Comparison of ENCODE assay signal across 1 cellular context in genomic region chr12:117052386-117053049, GRCh38.
TF ChIP-seq lines count a peak whose summit lies in the region.

No MANE protein-coding gene starts in this region.

TF ChIP-seq in WTC11, 78 proteins besides CTCF, POLR2A, EP300 and RAD21 (continued from another document):
- TF ChIP-seq AR (CRISPR knock-in tag; IDR thresholded peaks at IDR 0.05), result no peak
- no peak for TF ChIP-seq RORB (CRISPR knock-in tag; IDR thresholded peaks at IDR 0.05)
- no peak for TF ChIP-seq HMGA2 (CRISPR knock-in tag; IDR thresholded peaks at IDR 0.05)
- no peak for TF ChIP-seq NFYB (CRISPR knock-in tag; conservative IDR thresholded peaks at IDR 0.05; ENCODE audit: low read depth)
- no peak for TF ChIP-seq SMAD4 (CRISPR knock-in tag; IDR thresholded peaks at IDR 0.05)
- TF ChIP-seq ZNF396 (CRISPR knock-in tag; IDR thresholded peaks at IDR 0.05; ENCODE audit: borderline replicate concordance), result no peak
- no peak for TF ChIP-seq ZNF671 (CRISPR knock-in tag; IDR thresholded peaks at IDR 0.05)
- TF ChIP-seq FOXP1 (CRISPR knock-in tag; IDR thresholded peaks at IDR 0.05; ENCODE audit: borderline replicate concordance), result no peak
- no peak for TF ChIP-seq PREB (CRISPR knock-in tag; IDR thresholded peaks at IDR 0.05; ENCODE audit: borderline replicate concordance)
- TF ChIP-seq NFE2L1 (CRISPR knock-in tag; IDR thresholded peaks at IDR 0.05), result 0 out of 2 replicates have a peak, but pooled peaks have one; percentile 35
- TF ChIP-seq TEAD4 (CRISPR knock-in tag; IDR thresholded peaks at IDR 0.05), result no peak
- no peak for TF ChIP-seq ESRRA (CRISPR knock-in tag; IDR thresholded peaks at IDR 0.05; ENCODE audit: borderline replicate concordance)
- no peak for TF ChIP-seq ZNF263 (CRISPR knock-in tag; IDR thresholded peaks at IDR 0.05; ENCODE audit: low read depth)
- TF ChIP-seq IRF2 (CRISPR knock-in tag; IDR thresholded peaks at IDR 0.05; ENCODE audit: borderline replicate concordance, low read depth), result no peak
- TF ChIP-seq IRF1 (CRISPR knock-in tag; IDR thresholded peaks at IDR 0.05), result no peak
- TF ChIP-seq CREB1 (CRISPR knock-in tag; IDR thresholded peaks at IDR 0.05), result no peak
- no peak for TF ChIP-seq ATF1 (CRISPR knock-in tag; IDR thresholded peaks at IDR 0.05)
- 0 out of 2 replicates have a peak, but pooled peaks have one; percentile 20 for TF ChIP-seq ZBTB43 (CRISPR knock-in tag; IDR thresholded peaks at IDR 0.05)
- no peak for TF ChIP-seq ATF2 (CRISPR knock-in tag; IDR thresholded peaks at IDR 0.05; ENCODE audit: borderline replicate concordance, low read depth)
- no peak for TF ChIP-seq MXD4 (CRISPR knock-in tag; IDR thresholded peaks at IDR 0.05; ENCODE audit: borderline replicate concordance)
- no peak for TF ChIP-seq E2F5 (CRISPR knock-in tag; IDR thresholded peaks at IDR 0.05)
- TF ChIP-seq FOXP4 (CRISPR knock-in tag; IDR thresholded peaks at IDR 0.05), result peak; percentile 51; the same call in 1 of the 2 replicates
- TF ChIP-seq FOXK1 (CRISPR knock-in tag; IDR thresholded peaks at IDR 0.05), result no peak
- TF ChIP-seq MYBL2 (CRISPR knock-in tag; IDR thresholded peaks at IDR 0.05), result no peak
- TF ChIP-seq SOX15 (CRISPR knock-in tag; IDR thresholded peaks at IDR 0.05), result no peak
- peak; percentile 30; the same call in 1 of the 2 replicates for TF ChIP-seq ZNF281 (CRISPR knock-in tag; IDR thresholded peaks at IDR 0.05)
- TF ChIP-seq JUN (CRISPR knock-in tag; IDR thresholded peaks at IDR 0.05), result no peak
- no peak for TF ChIP-seq E2F1 (CRISPR knock-in tag; IDR thresholded peaks at IDR 0.05)
- TF ChIP-seq TP53 (CRISPR knock-in tag; IDR thresholded peaks at IDR 0.05), result 0 out of 2 replicates have a peak, but pooled peaks have one; percentile 13
- no peak for TF ChIP-seq ATF6 (CRISPR knock-in tag; IDR thresholded peaks at IDR 0.05)
